Comparison of ENCODE assay signal across 1 cellular context in the genomic region with DNA sequence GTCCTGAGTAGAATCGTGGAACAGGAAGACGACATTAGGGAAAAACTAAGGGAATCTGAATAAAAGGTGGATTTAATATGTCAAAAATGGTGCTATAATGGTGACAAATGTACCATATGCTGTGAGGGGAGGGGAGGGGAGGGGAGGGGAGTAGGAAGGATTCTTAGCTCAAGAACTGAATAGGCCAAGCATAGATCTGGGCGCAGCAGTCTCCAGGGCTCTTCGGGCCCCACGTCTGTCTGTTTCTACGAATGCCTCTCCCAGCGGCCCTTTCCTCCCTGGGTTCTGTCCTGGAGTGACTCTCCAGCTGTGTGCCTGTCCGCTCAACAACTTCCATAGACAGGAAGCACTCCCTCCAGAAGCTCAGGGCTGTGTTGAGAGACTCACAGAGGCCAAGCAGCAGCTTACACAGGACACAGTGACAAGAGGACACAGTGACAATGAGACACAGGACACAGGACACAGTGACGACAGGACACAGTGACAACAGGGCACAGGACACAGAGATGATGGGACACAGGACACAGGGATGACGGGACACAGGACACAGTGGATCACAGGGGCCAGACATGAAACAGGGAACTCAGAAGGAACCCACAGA.
TF ChIP-seq lines count a peak whose summit lies in the region.

No MANE protein-coding gene starts in this region.

TF ChIP-seq in IMR-90, 13 proteins besides CTCF, POLR2A, EP300 and RAD21:
- TF ChIP-seq, protein P1, sequence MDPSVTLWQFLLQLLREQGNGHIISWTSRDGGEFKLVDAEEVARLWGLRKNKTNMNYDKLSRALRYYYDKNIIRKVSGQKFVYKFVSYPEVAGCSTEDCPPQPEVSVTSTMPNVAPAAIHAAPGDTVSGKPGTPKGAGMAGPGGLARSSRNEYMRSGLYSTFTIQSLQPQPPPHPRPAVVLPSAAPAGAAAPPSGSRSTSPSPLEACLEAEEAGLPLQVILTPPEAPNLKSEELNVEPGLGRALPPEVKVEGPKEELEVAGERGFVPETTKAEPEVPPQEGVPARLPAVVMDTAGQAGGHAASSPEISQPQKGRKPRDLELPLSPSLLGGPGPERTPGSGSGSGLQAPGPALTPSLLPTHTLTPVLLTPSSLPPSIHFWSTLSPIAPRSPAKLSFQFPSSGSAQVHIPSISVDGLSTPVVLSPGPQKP (IDR thresholded peaks at IDR 0.05; ENCODE audit: borderline replicate concordance, low read depth, low read length): no peak
- TF ChIP-seq CHD1 (IDR thresholded peaks at IDR 0.05; ENCODE audit: low read depth, low read length) (no peak), BHLHE40 (IDR thresholded peaks at IDR 0.05; ENCODE audit: low read depth, low read length) (no peak), RCOR1 (IDR thresholded peaks at IDR 0.05; ENCODE audit: insufficient replicate concordance, low read length) (no peak)
